Comparison of ENCODE assay signal across 1 cellular context in the genomic region with DNA sequence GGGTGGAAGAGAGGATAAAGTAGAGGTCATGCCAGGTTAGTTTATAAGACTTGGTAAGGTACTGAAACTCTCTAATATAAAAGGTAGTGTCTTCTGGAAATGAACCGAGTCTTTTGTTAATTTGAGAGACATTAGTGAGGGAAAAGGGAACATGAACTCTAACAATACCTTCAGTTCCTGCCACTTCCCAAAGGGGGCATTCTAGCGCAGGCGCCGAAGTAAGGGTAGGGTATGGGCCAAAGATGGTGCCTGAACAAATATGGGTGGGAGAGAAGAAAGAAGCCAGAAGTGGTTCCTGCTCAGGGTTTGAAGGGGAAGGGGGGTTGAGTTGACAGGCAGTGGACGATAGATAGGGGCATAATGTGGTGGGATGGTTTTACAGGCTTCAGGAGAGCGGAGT.
TF ChIP-seq lines count a peak whose summit lies in the region.

No MANE protein-coding gene starts in this region.

TF ChIP-seq in H1, 55 proteins besides CTCF, POLR2A, EP300 and RAD21:
- TF ChIP-seq TBP (IDR thresholded peaks at IDR 0.05; ENCODE audit: low read depth, low read length), result no peak
- no peak for TF ChIP-seq NANOG (IDR thresholded peaks at IDR 0.05; ENCODE audit: insufficient read depth, low read depth, low read length, poor library complexity, severe bottlenecking)
- TF ChIP-seq TAF7 (optimal IDR thresholded peaks at IDR 0.05; ENCODE audit: borderline replicate concordance, low read depth, low read length), result no peak
- TF ChIP-seq SUZ12 (IDR thresholded peaks at IDR 0.05; ENCODE audit: low read length), result no peak
- TF ChIP-seq ASH2L (IDR thresholded peaks at IDR 0.05; ENCODE audit: low read length), result no peak
- TF ChIP-seq SP4 (IDR thresholded peaks at IDR 0.05; ENCODE audit: low read length), result no peak
- TF ChIP-seq TAF1 (IDR thresholded peaks at IDR 0.05; ENCODE audit: low read depth, low read length), result no peak
- TF ChIP-seq KDM4A (IDR thresholded peaks at IDR 0.05; ENCODE audit: low read depth, low read length, severe bottlenecking), result no peak
- TF ChIP-seq CEBPB (IDR thresholded peaks at IDR 0.05; ENCODE audit: low read depth, low read length), result no peak
- no peak for TF ChIP-seq FOSL1 (IDR thresholded peaks at IDR 0.05; ENCODE audit: insufficient read depth, low read depth, low read length)
- no peak for TF ChIP-seq SIX5 (IDR thresholded peaks at IDR 0.05; ENCODE audit: low read depth, low read length)
- TF ChIP-seq JUN (IDR thresholded peaks at IDR 0.05; ENCODE audit: low read depth, low read length), result no peak
- TF ChIP-seq HDAC6 (IDR thresholded peaks at IDR 0.05; ENCODE audit: low read depth, low read length), result no peak
- no peak for TF ChIP-seq PHF8 (conservative IDR thresholded peaks at IDR 0.05; ENCODE audit: low read depth, low read length)
- no peak for TF ChIP-seq CHD2 (IDR thresholded peaks at IDR 0.05; ENCODE audit: low read length)
- TF ChIP-seq, protein P1, sequence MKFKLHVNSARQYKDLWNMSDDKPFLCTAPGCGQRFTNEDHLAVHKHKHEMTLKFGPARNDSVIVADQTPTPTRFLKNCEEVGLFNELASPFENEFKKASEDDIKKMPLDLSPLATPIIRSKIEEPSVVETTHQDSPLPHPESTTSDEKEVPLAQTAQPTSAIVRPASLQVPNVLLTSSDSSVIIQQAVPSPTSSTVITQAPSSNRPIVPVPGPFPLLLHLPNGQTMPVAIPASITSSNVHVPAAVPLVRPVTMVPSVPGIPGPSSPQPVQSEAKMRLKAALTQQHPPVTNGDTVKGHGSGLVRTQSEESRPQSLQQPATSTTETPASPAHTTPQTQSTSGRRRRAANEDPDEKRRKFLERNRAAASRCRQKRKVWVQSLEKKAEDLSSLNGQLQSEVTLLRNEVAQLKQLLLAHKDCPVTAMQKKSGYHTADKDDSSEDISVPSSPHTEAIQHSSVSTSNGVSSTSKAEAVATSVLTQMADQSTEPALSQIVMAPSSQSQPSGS (IDR thresholded peaks at IDR 0.05; ENCODE audit: low read length), result no peak
- TF ChIP-seq RNF2 (IDR thresholded peaks at IDR 0.05; ENCODE audit: borderline replicate concordance, low read depth, low read length, missing control alignments, poor library complexity, severe bottlenecking), result no peak
